Comparison of ENCODE assay signal across 8 cellular contexts in the genomic region with DNA sequence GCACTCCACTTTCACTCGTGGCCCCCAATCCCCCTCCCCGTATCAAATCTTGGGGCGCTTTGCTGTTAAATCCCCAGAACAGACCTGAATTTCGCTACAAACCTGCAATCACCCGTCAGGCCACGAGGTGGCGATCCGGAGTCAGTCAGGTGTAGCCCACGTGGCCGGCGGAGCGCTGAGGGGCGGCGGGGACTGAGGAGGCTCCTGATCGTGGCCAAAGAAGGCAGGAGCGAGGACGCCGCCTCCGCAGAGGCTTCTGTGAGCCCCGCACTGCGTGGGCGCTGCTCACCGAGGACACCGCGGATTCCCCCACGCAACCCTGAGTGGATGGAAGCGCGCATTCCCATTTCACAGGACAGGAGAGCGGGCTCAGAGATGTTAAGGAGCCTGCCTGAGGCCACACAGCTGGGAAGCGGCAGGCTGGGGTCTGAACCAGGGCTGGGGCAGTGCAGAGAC.
DNase-seq lines count a peak whose midpoint lies in the region; ATAC-seq and TF ChIP-seq lines count a peak whose summit lies in the region.

No MANE protein-coding gene starts in this region.

- H3K27ac ChIP-seq in HEK293 (ENCODE audit: extremely low read depth, low read depth, low read length): no peak overlapping the region
- H3K27ac ChIP-seq in coronary artery: no peak overlapping the region
- no peak overlapping the region for H3K27ac ChIP-seq in lung (ENCODE audit: low read depth in 1 of 2, low read length in 1 of 2)

- H3K4me3 ChIP-seq in HEK293 (ENCODE audit: low read depth, low read length): peak overlapping the region; percentile 11; the same call in 1 of the 2 replicates
- H3K4me3 ChIP-seq in coronary artery: peak overlapping the region; percentile 36
- no peak overlapping the region for H3K4me3 ChIP-seq in lung

- DNase-seq in C1 segment of cervical spinal cord (lab: John Stamatoyannopoulos, UW) (peak in 12 of 14 donors; percentile 15 to 63 (median 50)), NCI-H526 (lab: John Stamatoyannopoulos, UW) (peak; percentile 32 to 74), coronary artery (ENCODE audit: low spot score) (peak; percentile 76), lung (ENCODE audit: low spot score) (peak; percentile 74)
- DNase-seq in activated CD4-positive, alpha-beta T cell treated with anti-CD3 and anti-CD28 coated beads, Interleukin-2, amount 50 U/mL, for 24 hours (ENCODE audit: low read depth in 1 of 2, low spot score in 1 of 2): peak; percentile 79 to 80
- peak; percentile 68 to 76 (median 72) for DNase-seq in stimulated activated CD4-positive, alpha-beta T cell treated with anti-CD3 and anti-CD28 coated beads, TNF-alpha, amount 100 ng/mL, for 48 hours (ENCODE audit: low read depth in 3 of 3)

- TF ChIP-seq CTCF in HEK293 (tag by site-specific recombination; IDR thresholded peaks at IDR 0.05) (peak; percentile 83), coronary artery (IDR thresholded peaks at IDR 0.05) (peak; percentile 78), lung (IDR thresholded peaks at IDR 0.05; ENCODE audit: control extremely low read depth, extremely low read depth) (peak; percentile 94)

- CTCF ChIA-PET in HEK293 (lab: Yijun Ruan, JAX): interaction anchor here (0.6 to 9.8 kb wide), 45 partner anchors 8 to 1119 kb away, joined by 3 to 373 read pairs (median 5); a partner anchor contains a TSS

- H3K36me3 ChIP-seq in HEK293 (ENCODE audit: control insufficient read depth in 2 of 2, insufficient read depth in 1 of 2, low read length in 2 of 2) (no peaks in the 10 kb centered on the region), lung (ENCODE audit: control insufficient read depth in 2 of 2, insufficient read depth in 2 of 2, low read length in 2 of 2) (no peaks in the 10 kb centered on the region)

- ATAC-seq in lung (ENCODE audit: insufficient read depth, low FRiP score) (peak; percentile 79), GM18858 (IDR thresholded peaks at IDR 0.05; ENCODE audit: unreplicated experiment) (no peak)

- WGBS in lung, 2 donors: 8% methylated on average over 30 of the region's 30 CpGs

- POLR2A ChIA-PET in HEK293 (lab: Yijun Ruan, JAX): interaction anchor here (0.6 to 2.5 kb wide), 5 partner anchors 32 to 92 kb away, joined by 3 to 13 read pairs (median 5); a partner anchor contains a TSS

- H3K4me1 ChIP-seq in HEK293 (ENCODE audit: control insufficient read depth, insufficient read depth, low read length) (no peaks in the 10 kb centered on the region), lung (ENCODE audit: control insufficient read depth in 2 of 2, insufficient read depth in 2 of 2, low read length in 2 of 2) (no peaks in the 10 kb centered on the region)

- H3K9me3 ChIP-seq in HEK293 (ENCODE audit: control insufficient read depth, insufficient read depth, low read depth, low read length) (no peaks in the 10 kb centered on the region), lung (ENCODE audit: control insufficient read depth in 2 of 2, insufficient read depth in 1 of 2, low read length in 1 of 2) (peaks cover 0 to 6% of the 10 kb centered on the region in 2 donors)

- H3K27me3 ChIP-seq in lung (ENCODE audit: control insufficient read depth, insufficient read depth): peaks cover 6% of the 10 kb centered on the region

TF ChIP-seq in HEK293, 187 proteins besides CTCF, POLR2A, EP300 and RAD21 (continues in another document):
- TF ChIP-seq ZNF311 (tag by site-specific recombination; IDR thresholded peaks at IDR 0.05; ENCODE audit: borderline replicate concordance) (no peak), BCL11B (tag by site-specific recombination; IDR thresholded peaks at IDR 0.05; ENCODE audit: low read depth) (no peak), ZNF184 (tag by site-specific recombination; IDR thresholded peaks at IDR 0.05) (no peak), ZNF549 (tag by site-specific recombination; IDR thresholded peaks at IDR 0.05) (no peak), ZNF658 (tag by site-specific recombination; IDR thresholded peaks at IDR 0.05) (no peak), SCRT1 (tag by site-specific recombination; IDR thresholded peaks at IDR 0.05; ENCODE audit: borderline replicate concordance) (no peak), ZNF404 (tag by site-specific recombination; IDR thresholded peaks at IDR 0.05) (no peak), ZNF174 (tag by site-specific recombination; IDR thresholded peaks at IDR 0.05) (no peak), ZNF610 (tag by site-specific recombination; IDR thresholded peaks at IDR 0.05; ENCODE audit: borderline replicate concordance) (peak; percentile 40; the same call in 1 of the 2 replicates), ZNF843 (tag by site-specific recombination; IDR thresholded peaks at IDR 0.05) (no peak), SP2 (tag by site-specific recombination; IDR thresholded peaks at IDR 0.05) (no peak), ZNF266 (tag by site-specific recombination; IDR thresholded peaks at IDR 0.05; ENCODE audit: low read depth) (no peak), ZFP41 (tag by site-specific recombination; IDR thresholded peaks at IDR 0.05; ENCODE audit: borderline replicate concordance) (no peak), MYNN (tag by site-specific recombination; IDR thresholded peaks at IDR 0.05; ENCODE audit: borderline replicate concordance) (no peak), ZNF596 (tag by site-specific recombination; IDR thresholded peaks at IDR 0.05) (no peak), ZNF19 (tag by site-specific recombination; IDR thresholded peaks at IDR 0.05; ENCODE audit: low read depth) (no peak), ZNF335 (tag by site-specific recombination; conservative IDR thresholded peaks at IDR 0.05) (no peak), ZBTB17 (tag by site-specific recombination; IDR thresholded peaks at IDR 0.05) (peak; percentile 18; the same call in 1 of the 2 replicates), ZNF394 (tag by site-specific recombination; IDR thresholded peaks at IDR 0.05; ENCODE audit: borderline replicate concordance) (no peak), ZNF221 (tag by site-specific recombination; IDR thresholded peaks at IDR 0.05; ENCODE audit: borderline replicate concordance) (no peak), MZF1 (tag by site-specific recombination; IDR thresholded peaks at IDR 0.05; ENCODE audit: borderline replicate concordance) (no peak)
- TF ChIP-seq, protein P1, sequence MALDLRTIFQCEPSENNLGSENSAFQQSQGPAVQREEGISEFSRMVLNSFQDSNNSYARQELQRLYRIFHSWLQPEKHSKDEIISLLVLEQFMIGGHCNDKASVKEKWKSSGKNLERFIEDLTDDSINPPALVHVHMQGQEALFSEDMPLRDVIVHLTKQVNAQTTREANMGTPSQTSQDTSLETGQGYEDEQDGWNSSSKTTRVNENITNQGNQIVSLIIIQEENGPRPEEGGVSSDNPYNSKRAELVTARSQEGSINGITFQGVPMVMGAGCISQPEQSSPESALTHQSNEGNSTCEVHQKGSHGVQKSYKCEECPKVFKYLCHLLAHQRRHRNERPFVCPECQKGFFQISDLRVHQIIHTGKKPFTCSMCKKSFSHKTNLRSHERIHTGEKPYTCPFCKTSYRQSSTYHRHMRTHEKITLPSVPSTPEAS (tag by site-specific recombination; IDR thresholded peaks at IDR 0.05): no peak
- TF ChIP-seq, protein P2, sequence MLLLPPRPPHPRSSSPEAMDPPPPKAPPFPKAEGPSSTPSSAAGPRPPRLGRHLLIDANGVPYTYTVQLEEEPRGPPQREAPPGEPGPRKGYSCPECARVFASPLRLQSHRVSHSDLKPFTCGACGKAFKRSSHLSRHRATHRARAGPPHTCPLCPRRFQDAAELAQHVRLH (tag by site-specific recombination; IDR thresholded peaks at IDR 0.05): peak; percentile 82; the same call in 1 of the 2 replicates
- TF ChIP-seq, protein P3, sequence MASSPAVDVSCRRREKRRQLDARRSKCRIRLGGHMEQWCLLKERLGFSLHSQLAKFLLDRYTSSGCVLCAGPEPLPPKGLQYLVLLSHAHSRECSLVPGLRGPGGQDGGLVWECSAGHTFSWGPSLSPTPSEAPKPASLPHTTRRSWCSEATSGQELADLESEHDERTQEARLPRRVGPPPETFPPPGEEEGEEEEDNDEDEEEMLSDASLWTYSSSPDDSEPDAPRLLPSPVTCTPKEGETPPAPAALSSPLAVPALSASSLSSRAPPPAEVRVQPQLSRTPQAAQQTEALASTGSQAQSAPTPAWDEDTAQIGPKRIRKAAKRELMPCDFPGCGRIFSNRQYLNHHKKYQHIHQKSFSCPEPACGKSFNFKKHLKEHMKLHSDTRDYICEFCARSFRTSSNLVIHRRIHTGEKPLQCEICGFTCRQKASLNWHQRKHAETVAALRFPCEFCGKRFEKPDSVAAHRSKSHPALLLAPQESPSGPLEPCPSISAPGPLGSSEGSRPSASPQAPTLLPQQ (tag by site-specific recombination; IDR thresholded peaks at IDR 0.05): no peak
- TF ChIP-seq, protein P4, sequence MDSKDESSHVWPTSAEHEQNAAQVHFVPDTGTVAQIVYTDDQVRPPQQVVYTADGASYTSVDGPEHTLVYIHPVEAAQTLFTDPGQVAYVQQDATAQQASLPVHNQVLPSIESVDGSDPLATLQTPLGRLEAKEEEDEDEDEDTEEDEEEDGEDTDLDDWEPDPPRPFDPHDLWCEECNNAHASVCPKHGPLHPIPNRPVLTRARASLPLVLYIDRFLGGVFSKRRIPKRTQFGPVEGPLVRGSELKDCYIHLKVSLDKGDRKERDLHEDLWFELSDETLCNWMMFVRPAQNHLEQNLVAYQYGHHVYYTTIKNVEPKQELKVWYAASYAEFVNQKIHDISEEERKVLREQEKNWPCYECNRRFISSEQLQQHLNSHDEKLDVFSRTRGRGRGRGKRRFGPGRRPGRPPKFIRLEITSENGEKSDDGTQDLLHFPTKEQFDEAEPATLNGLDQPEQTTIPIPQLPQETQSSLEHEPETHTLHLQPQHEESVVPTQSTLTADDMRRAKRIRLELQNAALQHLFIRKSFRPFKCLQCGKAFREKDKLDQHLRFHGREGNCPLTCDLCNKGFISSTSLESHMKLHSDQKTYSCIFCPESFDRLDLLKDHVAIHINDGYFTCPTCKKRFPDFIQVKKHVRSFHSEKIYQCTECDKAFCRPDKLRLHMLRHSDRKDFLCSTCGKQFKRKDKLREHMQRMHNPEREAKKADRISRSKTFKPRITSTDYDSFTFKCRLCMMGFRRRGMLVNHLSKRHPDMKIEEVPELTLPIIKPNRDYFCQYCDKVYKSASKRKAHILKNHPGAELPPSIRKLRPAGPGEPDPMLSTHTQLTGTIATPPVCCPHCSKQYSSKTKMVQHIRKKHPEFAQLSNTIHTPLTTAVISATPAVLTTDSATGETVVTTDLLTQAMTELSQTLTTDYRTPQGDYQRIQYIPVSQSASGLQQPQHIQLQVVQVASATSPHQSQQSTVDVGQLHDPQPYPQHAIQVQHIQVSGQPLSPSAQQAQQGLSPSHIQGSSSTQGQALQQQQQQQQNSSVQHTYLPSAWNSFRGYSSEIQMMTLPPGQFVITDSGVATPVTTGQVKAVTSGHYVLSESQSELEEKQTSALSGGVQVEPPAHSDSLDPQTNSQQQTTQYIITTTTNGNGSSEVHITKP (tag by site-specific recombination; IDR thresholded peaks at IDR 0.05): no peak
